ENCODE assay signal across 1 cellular context in genomic region chr4:107380836-107381438, GRCh38.
TF ChIP-seq lines count a peak whose summit lies in the region.

No MANE protein-coding gene starts in this region.

TF ChIP-seq in K562, 482 proteins besides CTCF, POLR2A, EP300 and RAD21 (continued from another document):
- no peak for TF ChIP-seq CBFA2T3 (IDR thresholded peaks at IDR 0.05)
